ENCODE assay signal across 1 cellular context in genomic region chr9:35258665-35259474, GRCh38.
TF ChIP-seq lines count a peak whose summit lies in the region.

No MANE protein-coding gene starts in this region.

TF ChIP-seq in HCT116, 20 proteins besides CTCF, POLR2A, EP300 and RAD21 (continued from another document):
- no peak for TF ChIP-seq REST (IDR thresholded peaks at IDR 0.05; ENCODE audit: low read depth)
- TF ChIP-seq SRF (IDR thresholded peaks at IDR 0.05; ENCODE audit: low read depth): no peak
- no peak for TF ChIP-seq FOSL1 (IDR thresholded peaks at IDR 0.05; ENCODE audit: low read depth)
TF ChIP-seq in HCT116: peak in this region for 0.
